17 cellular contexts compared by ENCODE assay signal in the genomic region with DNA sequence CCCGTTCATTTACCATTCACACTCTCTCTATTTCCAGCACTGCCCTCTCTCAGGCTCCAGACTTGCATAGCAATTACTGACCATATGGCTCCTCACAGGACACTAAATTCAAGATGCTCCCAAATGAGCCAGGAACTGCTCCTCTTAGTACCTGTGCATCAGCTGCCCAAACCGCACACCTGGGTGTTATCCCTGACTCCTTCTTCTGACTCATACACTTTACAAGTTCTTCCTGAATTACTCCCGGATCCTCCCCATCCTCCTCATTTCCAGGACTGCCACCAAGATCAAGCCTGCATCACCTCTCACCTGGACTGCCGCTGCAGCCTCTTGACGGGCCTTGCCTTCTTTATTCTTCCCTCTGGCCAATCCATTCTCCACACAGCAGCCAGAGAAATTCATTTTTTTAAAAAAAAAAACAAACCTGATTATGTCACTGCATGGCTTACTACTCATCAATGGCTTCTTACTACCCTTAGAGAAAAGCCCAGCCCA.
DNase-seq lines count a peak whose midpoint lies in the region; ATAC-seq and TF ChIP-seq lines count a peak whose summit lies in the region.
"Had no signal": no experiment of that assay in that cellular context is flagged by ENCODE, and none has a peak within 500 bp of the region (broad histone marks: within the 10 kb centered on the region; RNA-seq: fewer than 3 reads in every experiment).

No MANE protein-coding gene starts in this region.

- CTCF ChIA-PET in RWPE1 (lab: Yijun Ruan, JAX), result interaction anchor here (0.6 to 0.7 kb wide), 3 partner anchors 20 to 549 kb away, joined by 3 to 5 read pairs (median 4); no protein-coding TSS in a partner anchor
- CTCF ChIA-PET in GM10248 (lab: Yijun Ruan, JAX), result no interaction called here

- H3K4me3 Mint-ChIP-seq in dendritic cell treated with granulocyte-macrophage colony-stimulating factor and Interleukin-4, amounts not matched to agents 40 ng/mL and 50 ng/mL, for 4 days, result no peak overlapping the region
- H3K4me3 Mint-ChIP-seq: CD14-positive monocyte; CD4-positive, alpha-beta memory T cell; H9 had no signal

- H3K9me3 Mint-ChIP-seq in dendritic cell treated with granulocyte-macrophage colony-stimulating factor and Interleukin-4, amounts not matched to agents 40 ng/mL and 50 ng/mL, for 4 days, result no peaks in the 10 kb centered on the region
- H3K9me3 Mint-ChIP-seq: CD4-positive, alpha-beta memory T cell had no signal

- no peaks in the 10 kb centered on the region for H3K27me3 ChIP-seq in osteoblast (ENCODE audit: insufficient read depth, low read length)
- H3K27me3 ChIP-seq: BLaER1 had no signal

- no peak overlapping the region for H2AFZ ChIP-seq in osteoblast (ENCODE audit: low read length)

- DNase-seq in HPDE6-E6E7 (ENCODE audit: extremely low spot score), result peak; percentile 13
- peak; percentile 59 for DNase-seq in RWPE1 (ENCODE audit: low spot score)
- DNase-seq in osteoblast (ENCODE audit: insufficient read length, low spot score, missing footprints), result peak; percentile 27
- no peak for DNase-seq in iPS-NIHi7 (ENCODE audit: extremely low spot score)
- no peak for DNase-seq in sciatic nerve (ENCODE audit: low spot score)
- no peak for DNase-seq in GM10248 (ENCODE audit: extremely low spot score)
- DNase-seq: 8988T; Calu3; CD4-positive, alpha-beta memory T cell; DND-41; EL; H9; IMR-90 had no signal

- peak overlapping the region; percentile 5 for H3K27ac Mint-ChIP-seq in dendritic cell treated with granulocyte-macrophage colony-stimulating factor and Interleukin-4, amounts not matched to agents 40 ng/mL and 50 ng/mL, for 4 days
- H3K27ac Mint-ChIP-seq: CD14-positive monocyte; CD4-positive, alpha-beta memory T cell; H9 had no signal

- H3K27me3 Mint-ChIP-seq in dendritic cell treated with granulocyte-macrophage colony-stimulating factor and Interleukin-4, amounts not matched to agents 40 ng/mL and 50 ng/mL, for 4 days, result no peaks in the 10 kb centered on the region

- no peaks in the 10 kb centered on the region for H3K36me3 ChIP-seq in osteoblast (ENCODE audit: insufficient read depth, low read length)
- H3K36me3 ChIP-seq: BLaER1 had no signal

- H3K36me3 Mint-ChIP-seq in dendritic cell treated with granulocyte-macrophage colony-stimulating factor and Interleukin-4, amounts not matched to agents 40 ng/mL and 50 ng/mL, for 4 days (ENCODE audit: low read depth), result no peaks in the 10 kb centered on the region
- H3K36me3 Mint-ChIP-seq: CD14-positive monocyte; CD4-positive, alpha-beta memory T cell had no signal

- no peak overlapping the region for H3K4me3 ChIP-seq in osteoblast (ENCODE audit: insufficient read depth, low read length)
- H3K4me3 ChIP-seq: BLaER1 had no signal

- H4K20me1 ChIP-seq in osteoblast (ENCODE audit: insufficient read depth, low read length), result no peaks in the 10 kb centered on the region
- H4K20me1 ChIP-seq: BLaER1 had no signal

- intact Hi-C loops in dendritic cell treated with granulocyte-macrophage colony-stimulating factor and Interleukin-4, amounts not matched to agents 40 ng/mL and 50 ng/mL, for 4 days (cut with micrococcal nuclease), result loop anchor here (2.0 to 5.0 kb wide), 2 partner anchors 522 to 1001 kb away; no protein-coding TSS in a partner anchor
- intact Hi-C loops in sciatic nerve (cut with DNase I), result no loop called here

- TF ChIP-seq CTCF in RWPE1 (conservative IDR thresholded peaks at IDR 0.05; ENCODE audit: low read depth) (no peak), osteoblast (IDR thresholded peaks at IDR 0.05; ENCODE audit: extremely low read depth, low read depth, low read length) (no peak), GM10248 (IDR thresholded peaks at IDR 0.05; ENCODE audit: control extremely low read depth, extremely low read depth, low read depth, missing control alignments) (no peak)

- no peak overlapping the region for H3K4me2 ChIP-seq in osteoblast (ENCODE audit: insufficient read depth, low read length)
- H3K4me2 ChIP-seq: BLaER1 had no signal

- no peaks in the 10 kb centered on the region for H3K4me1 ChIP-seq in osteoblast (ENCODE audit: insufficient read depth, low read length)
- H3K4me1 ChIP-seq: BLaER1 had no signal

- H3K27ac ChIP-seq in RWPE1 (no peak overlapping the region), osteoblast (ENCODE audit: low read depth, low read length) (no peak overlapping the region)
- H3K27ac ChIP-seq: BLaER1, HL-60 had no signal

- H3K79me2 ChIP-seq in osteoblast (ENCODE audit: insufficient read depth, low read length), result no peaks in the 10 kb centered on the region

- H3K9me3 ChIP-seq in osteoblast (ENCODE audit: low read depth, low read length), result no peaks in the 10 kb centered on the region

- peaks cover 25% of the 10 kb centered on the region for H3K4me1 Mint-ChIP-seq in dendritic cell treated with granulocyte-macrophage colony-stimulating factor and Interleukin-4, amounts not matched to agents 40 ng/mL and 50 ng/mL, for 4 days (ENCODE audit: low read depth)
- H3K4me1 Mint-ChIP-seq: CD4-positive, alpha-beta memory T cell had no signal

- POLR2A ChIA-PET in RWPE1 (lab: Yijun Ruan, JAX; ENCODE audit: low non-redundant PET), result no interaction called here
- POLR2A ChIA-PET in GM10248 (lab: Yijun Ruan, JAX), result no interaction called here

- ATAC-seq in sciatic nerve, result no peak

Comparison
In these comparisons a context has a peak if more than half of its experiments do, and no peak if none do; other contexts are left out.
1. DNase-seq: peak in HPDE6-E6E7 (single experiment), RWPE1 (single experiment) and osteoblast (single experiment); none in iPS-NIHi7 (single experiment), sciatic nerve (single experiment) and GM10248 (single experiment).